ENCODE assay signal across 16 cellular contexts in the genomic region with DNA sequence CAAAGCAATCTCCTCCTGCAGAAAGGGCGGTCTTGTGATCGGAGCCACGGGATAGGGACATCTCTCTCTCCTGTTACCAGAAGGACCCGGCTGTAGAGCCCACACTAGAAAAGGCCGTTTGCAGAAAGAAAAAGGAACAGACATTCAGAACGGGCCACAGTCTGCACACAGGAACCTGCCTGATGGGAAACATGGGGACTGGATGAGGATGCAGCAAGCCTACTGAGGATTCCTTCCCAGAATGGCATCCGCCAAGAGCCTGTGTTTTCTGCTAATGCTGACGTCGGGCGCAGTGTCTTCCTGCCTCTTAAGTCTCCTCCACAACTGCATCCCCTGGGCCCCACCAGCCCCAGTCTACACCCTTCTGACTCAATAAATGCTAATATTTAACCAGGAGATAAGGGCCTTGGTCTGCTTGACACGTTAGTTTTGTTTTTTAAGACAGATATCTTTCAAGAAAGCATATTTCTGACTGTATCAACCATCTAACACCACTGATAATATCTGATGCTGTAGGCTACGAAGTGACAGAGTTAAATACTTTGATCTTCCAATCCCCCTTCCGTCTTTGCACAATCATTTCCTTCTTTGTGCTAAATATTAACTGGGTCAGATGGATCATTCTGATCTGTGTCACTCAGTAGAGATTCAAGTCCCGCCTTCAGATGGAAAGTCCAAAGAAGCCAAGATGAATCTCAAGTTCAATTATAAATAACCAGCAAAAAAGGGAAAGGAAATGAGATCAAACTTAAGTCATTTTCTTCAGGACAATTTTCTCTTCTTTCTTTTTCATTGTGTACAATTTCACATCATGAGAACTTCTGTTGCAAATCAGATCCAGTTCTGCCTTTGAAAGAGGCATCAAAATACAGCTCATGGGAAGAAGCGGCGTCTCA. TPM values are rescaled to one million over a fixed set of nuclear protein-coding genes. Genes with fewer than 3 reads are reported as not detected.
DNase-seq lines count a peak whose midpoint lies in the region; ATAC-seq, FAIRE-seq and TF ChIP-seq lines count a peak whose summit lies in the region.
"Had no signal": no experiment of that assay in that cellular context is flagged by ENCODE, and none has a peak within 500 bp of the region (broad histone marks: within the 10 kb centered on the region; RNA-seq: fewer than 3 reads in every experiment).

No MANE protein-coding gene starts in this region.

- H3K4me3 ChIP-seq in WERI-Rb-1 (ENCODE audit: low read depth, low read length) (no peak overlapping the region), suprapubic skin (no peak overlapping the region)

- TF ChIP-seq EP300 in suprapubic skin (IDR thresholded peaks at IDR 0.05): no peak

- no peak for FAIRE-seq in urothelium cell line (lab: Jason Lieb, UNC)

- intact Hi-C loops in left colon (cut with DNase I, micrococcal nuclease): no loop called here

- no peak for TF ChIP-seq POLR2A in suprapubic skin (IDR thresholded peaks at IDR 0.05)

- peak; percentile 87 for ATAC-seq in left colon
- ATAC-seq: WTC11 had no signal

- H3K36me3 ChIP-seq in WERI-Rb-1 (no peaks in the 10 kb centered on the region), suprapubic skin (no peaks in the 10 kb centered on the region)

- 81% methylated on average over 16 of the region's 16 CpGs for WGBS in suprapubic skin

- no peaks in the 10 kb centered on the region for H3K27me3 ChIP-seq in WERI-Rb-1 (ENCODE audit: insufficient read depth, low read depth, severe bottlenecking)
- no peaks in the 10 kb centered on the region for H3K27me3 ChIP-seq in suprapubic skin

- H3K4me1 ChIP-seq in suprapubic skin: peaks cover 15% of the 10 kb centered on the region

- H3K9me3 ChIP-seq in WERI-Rb-1 (ENCODE audit: severe bottlenecking) (no peaks in the 10 kb centered on the region), suprapubic skin (no peaks in the 10 kb centered on the region)
- H3K9me3 ChIP-seq: SK-N-SH had no signal

- DNase-seq in stimulated activated CD4-positive, alpha-beta T cell treated with anti-CD3 and anti-CD28 coated beads, Interleukin-1b, Interleukin-23, amount 100 ng/mL, for 48 hours: peak; percentile 22
- no peak for DNase-seq in stimulated activated CD4-positive, alpha-beta T cell treated with anti-CD3 and anti-CD28 coated beads, Interleukin-2, amount 100 ng/mL, for 48 hours
- peak; percentile 3 for DNase-seq in WERI-Rb-1
- peak in 1 of 2 donors; percentile 19 for DNase-seq in left colon
- peak in 1 of 2 donors; percentile 63 for DNase-seq in suprapubic skin (ENCODE audit: low spot score in 2 of 2)
- no peak for DNase-seq in urothelium cell line (ENCODE audit: low spot score)
- no peak for DNase-seq in A172 (ENCODE audit: low spot score)
- no peak for DNase-seq in AG08395 (ENCODE audit: low spot score)
- DNase-seq: activated naive CD4-positive, alpha-beta T cell treated with anti-CD3 and anti-CD28 coated beads, Interleukin-2, amount 50 U/mL, for 16 hours; C1 segment of cervical spinal cord; GDM1; HCEC 1CT; NK-92 treated with Interleukin-12 subunit alpha and Interleukin-12 subunit beta, amount 100 ng/mL, for 24 hours; SK-N-SH had no signal

- TF ChIP-seq CTCF in WERI-Rb-1 (IDR thresholded peaks at IDR 0.05; ENCODE audit: low read depth, low read length): no peak
- no peak for TF ChIP-seq CTCF in suprapubic skin (IDR thresholded peaks at IDR 0.05)

- no peak overlapping the region for H3K27ac ChIP-seq in WERI-Rb-1
- peak overlapping the region; percentile 21 for H3K27ac ChIP-seq in suprapubic skin

RNA-seq across cellular contexts. Expression of a gene that starts 20.7 kb away (rescaled TPM):
- total RNA-seq in left colon (1 to 10 TPM; 2.7 to 5.1 TPM), suprapubic skin (10 to 100 TPM in 3 of 4 donors, 1 to 10 TPM in 1; 8.5 to 15.7 (median 11.6) TPM)
- total RNA-seq in A172 (2014; rRNA removed; shearing (Covaris generic)): 5.0 and 5.8 TPM in 2 replicates
- total RNA-seq: HT1080 had no signal

Comparison
In these comparisons a context has a peak if more than half of its experiments do, and no peak if none do; other contexts are left out.
1. DNase-seq: peak in stimulated activated CD4-positive, alpha-beta T cell treated with anti-CD3 and anti-CD28 coated beads, Interleukin-1b, Interleukin-23, amount 100 ng/mL, for 48 hours (single experiment) and WERI-Rb-1 (single experiment); none in stimulated activated CD4-positive, alpha-beta T cell treated with anti-CD3 and anti-CD28 coated beads, Interleukin-2, amount 100 ng/mL, for 48 hours (0 of 2), urothelium cell line (single experiment), A172 (single experiment) and AG08395 (single experiment).